Comparison of ENCODE assay signal across 31 cellular contexts in genomic region chr22:39490966-39491680, GRCh38. TPM values are rescaled to one million over a fixed set of nuclear protein-coding genes. Genes with fewer than 3 reads are reported as not detected.
"Had no signal": no experiment of that assay in that cellular context is flagged by ENCODE, and none has a peak within 500 bp of the region (broad histone marks: within the 10 kb centered on the region; RNA-seq: fewer than 3 reads in every experiment).

No MANE protein-coding gene starts in this region.

- H3K27me3 ChIP-seq: brain microvascular endothelial cell, cardiac muscle cell, MG63, SJCRH30 had no signal

- H3K4me2 ChIP-seq: KMS-11, SK-N-SH had no signal

- H3K9me3 ChIP-seq: MG63, SJCRH30, SK-N-SH had no signal

- H3K36me3 Mint-ChIP-seq: activated naive CD8-positive, alpha-beta T cell had no signal

- H3K4me3 Mint-ChIP-seq: activated CD4-positive, alpha-beta memory T cell treated with anti-CD3 and anti-CD28 coated beads, Interleukin-2, amount 10 ng/mL, durations not matched to agents 7 days and 5 days; activated CD4-positive, alpha-beta T cell treated with anti-CD3 and anti-CD28 coated beads for 36 hours; activated naive CD4-positive, alpha-beta T cell treated with anti-CD3 and anti-CD28 coated beads for 36 hours; activated naive CD8-positive, alpha-beta T cell had no signal

- DNase-seq: activated CD4-positive, alpha-beta memory T cell treated with anti-CD3 and anti-CD28 coated beads, Interleukin-2, amount 10 ng/mL, durations not matched to agents 7 days and 5 days; activated CD4-positive, alpha-beta T cell treated with anti-CD3 and anti-CD28 coated beads for 36 hours; activated CD4-positive, alpha-beta T cell treated with anti-CD3 and anti-CD28 coated beads, Interleukin-2, amount 50 U/mL, for 1 hour; activated CD4-positive, CD25-positive, alpha-beta regulatory T cell; activated gamma-delta T cell; activated naive CD4-positive, alpha-beta T cell treated with anti-CD3 and anti-CD28 coated beads for 36 hours; activated T-cell treated with anti-CD3 and anti-CD28 coated beads for 4 hours; activated T-cell treated with anti-CD3 and anti-CD28 coated beads, Interleukin-2, amount 50 U/mL, for 48 hours; brain microvascular endothelial cell; MG63; MV-4-11; NCI-H1092 treated with DMSO at 0.1 percent for 48 hours; NCI-H1417 treated with DMSO at 0.1 percent for 48 hours; NCI-H1694; NCI-H2029; NCI-H2107; NCI-H345; NCI-H510A; NCI-H526 treated with DMSO at 0.1 percent for 48 hours; NCI-H82; OCI-M1; Right ventricle myocardium superior; SJCRH30; SK-N-SH; T-helper 1 cell had no signal

- H3K27ac Mint-ChIP-seq: activated CD4-positive, alpha-beta memory T cell treated with anti-CD3 and anti-CD28 coated beads, Interleukin-2, amount 10 ng/mL, durations not matched to agents 7 days and 5 days; activated CD4-positive, alpha-beta T cell treated with anti-CD3 and anti-CD28 coated beads for 36 hours; activated naive CD4-positive, alpha-beta T cell treated with anti-CD3 and anti-CD28 coated beads for 36 hours had no signal

- H3K4me3 ChIP-seq: cardiac muscle cell, MG63, SJCRH30 had no signal

- H3K27me3 Mint-ChIP-seq: activated CD4-positive, alpha-beta T cell treated with anti-CD3 and anti-CD28 coated beads for 36 hours; activated naive CD8-positive, alpha-beta T cell; activated T-helper 17 cell treated with anti-CD3 and anti-CD28 coated beads, Interleukin-2, amount 50 U/mL, for 72 hours had no signal

- H3K9ac ChIP-seq: KMS-11, SK-N-SH had no signal

- H3K9me3 Mint-ChIP-seq: activated CD4-positive, alpha-beta memory T cell treated with anti-CD3 and anti-CD28 coated beads, Interleukin-2, amount 10 ng/mL, durations not matched to agents 7 days and 5 days; activated naive CD4-positive, alpha-beta T cell treated with anti-CD3 and anti-CD28 coated beads for 36 hours; activated T-helper 17 cell treated with anti-CD3 and anti-CD28 coated beads, Interleukin-2, amount 50 U/mL, for 72 hours had no signal

- H3K27ac ChIP-seq: brain microvascular endothelial cell, cardiac muscle cell, KMS-11, RWPE1, SJCRH30, VCaP had no signal

- H3K36me3 ChIP-seq: brain microvascular endothelial cell, MG63, SJCRH30 had no signal

RNA-seq across cellular contexts. Expression of gene MGAT3, which starts 34.3 kb away (rescaled TPM):
- total RNA-seq: SJCRH30 had no signal
